Comparison of ENCODE assay signal across 7 cellular contexts in genomic region chr7:41732279-41733062, GRCh38. TPM values are rescaled to one million over a fixed set of nuclear protein-coding genes. Genes with fewer than 3 reads are reported as not detected.
DNase-seq lines count a peak whose midpoint lies in the region; ATAC-seq and TF ChIP-seq lines count a peak whose summit lies in the region.

No MANE protein-coding gene starts in this region.

- H3K9me3 ChIP-seq in liver (ENCODE audit: control insufficient read depth in 4 of 4, low read length in 3 of 4) = no peaks in the 10 kb centered on the region

- ATAC-seq in GM18505 (IDR thresholded peaks at IDR 0.05; ENCODE audit: unreplicated experiment) (peak; percentile 11), HG02759 (IDR thresholded peaks at IDR 0.05; ENCODE audit: unreplicated experiment) (peak; percentile 25), SK-N-SH treated with all-trans-retinoic acid at 6 μM for 48 hours (peak; percentile 42), HG02588 (IDR thresholded peaks at IDR 0.05; ENCODE audit: unreplicated experiment) (no peak)

- intact Hi-C loops in activated CD4-positive, alpha-beta memory T cell treated with anti-CD3 and anti-CD28 coated beads for 36 hours (cut with micrococcal nuclease) = no loop called here

- peak; percentile 48 for TF ChIP-seq CTCF in liver (IDR thresholded peaks at IDR 0.05; ENCODE audit: low read depth, low read length, missing input control)

- no peak overlapping the region for H3K4me3 ChIP-seq in liver (ENCODE audit: low read depth in 1 of 3, low read length in 3 of 3)

- TF ChIP-seq RAD21 in liver (IDR thresholded peaks at IDR 0.05) = peak; percentile 80 to 81

- CTCF ChIA-PET in activated CD4-positive, alpha-beta memory T cell treated with anti-CD3 and anti-CD28 coated beads for 36 hours (lab: Charles Lee) = interaction anchor here (0.6 kb wide), 1 partner anchor 894 kb away, joined by 3 read pairs; no protein-coding TSS in a partner anchor

- no peak for TF ChIP-seq POLR2A in GM18505 (IDR thresholded peaks at IDR 0.05; ENCODE audit: borderline replicate concordance, extremely low read depth, insufficient read depth, insufficient read length)

- H3K36me3 Mint-ChIP-seq in activated CD4-positive, alpha-beta memory T cell treated with anti-CD3 and anti-CD28 coated beads for 36 hours = no peaks in the 10 kb centered on the region

- no peak overlapping the region for H3K9ac ChIP-seq in liver (ENCODE audit: low read depth in 1 of 2, low read length in 2 of 2)

- no peaks in the 10 kb centered on the region for H3K27me3 ChIP-seq in liver (ENCODE audit: control insufficient read depth in 4 of 4, insufficient read depth in 4 of 4, low read length in 3 of 4)

- no peak overlapping the region for H3K27ac Mint-ChIP-seq in activated CD4-positive, alpha-beta memory T cell treated with anti-CD3 and anti-CD28 coated beads for 36 hours

- no peak overlapping the region for H3K27ac ChIP-seq in liver (ENCODE audit: low read depth in 1 of 2, low read length in 2 of 2)

- POLR2A ChIA-PET in activated CD4-positive, alpha-beta memory T cell treated with anti-CD3 and anti-CD28 coated beads for 36 hours (lab: Charles Lee) = no interaction called here

- H3K36me3 ChIP-seq in liver (ENCODE audit: control insufficient read depth in 4 of 4, insufficient read depth in 3 of 4, low read depth in 1 of 4, low read length in 3 of 4) = no peaks in the 10 kb centered on the region

- no peak overlapping the region for H3K4me3 Mint-ChIP-seq in activated CD4-positive, alpha-beta memory T cell treated with anti-CD3 and anti-CD28 coated beads for 36 hours

- H3K9me3 Mint-ChIP-seq in activated CD4-positive, alpha-beta memory T cell treated with anti-CD3 and anti-CD28 coated beads for 36 hours = no peaks in the 10 kb centered on the region

- peaks cover 15% of the 10 kb centered on the region for H3K27me3 Mint-ChIP-seq in activated CD4-positive, alpha-beta memory T cell treated with anti-CD3 and anti-CD28 coated beads for 36 hours

- peaks cover 0 to 4% (median 0%) of the 10 kb centered on the region in 4 donors for H3K4me1 ChIP-seq in liver (ENCODE audit: control insufficient read depth in 4 of 4, insufficient read depth in 4 of 4, low read length in 3 of 4)

- WGBS in liver = 59% methylated on average over 12 of the region's 12 CpGs

- DNase-seq in stimulated activated CD4-positive, alpha-beta T cell treated with anti-CD3 and anti-CD28 coated beads, Interleukin-4, amount 100 ng/mL, for 1 hour = no peak
- DNase-seq in activated CD4-positive, alpha-beta memory T cell treated with anti-CD3 and anti-CD28 coated beads for 36 hours = no peak

- peaks cover 9% of the 10 kb centered on the region for H3K4me1 Mint-ChIP-seq in activated CD4-positive, alpha-beta memory T cell treated with anti-CD3 and anti-CD28 coated beads for 36 hours (ENCODE audit: low read depth)

TF ChIP-seq in SK-N-SH treated with all-trans-retinoic acid at 6 μM for 48 hours, 23 proteins besides CTCF, POLR2A, EP300 and RAD21 (continues in another document):
- TF ChIP-seq ZNF70 (CRISPR knock-in tag; IDR thresholded peaks at IDR 0.05) (no peak), ARNTL (CRISPR knock-in tag; IDR thresholded peaks at IDR 0.05; ENCODE audit: borderline replicate concordance, low read depth) (no peak), BACH2 (CRISPR knock-in tag; IDR thresholded peaks at IDR 0.05; ENCODE audit: borderline replicate concordance) (no peak), PPARA (CRISPR knock-in tag; IDR thresholded peaks at IDR 0.05; ENCODE audit: borderline replicate concordance) (no peak), TCF4 (CRISPR knock-in tag; IDR thresholded peaks at IDR 0.05; ENCODE audit: borderline replicate concordance) (no peak), GLIS3 (CRISPR knock-in tag; IDR thresholded peaks at IDR 0.05) (no peak), TSHZ2 (CRISPR knock-in tag; IDR thresholded peaks at IDR 0.05) (no peak), ZFP3 (CRISPR knock-in tag; IDR thresholded peaks at IDR 0.05) (no peak), ZC3H10 (CRISPR knock-in tag; IDR thresholded peaks at IDR 0.05) (no peak), TOX (CRISPR knock-in tag; IDR thresholded peaks at IDR 0.05; ENCODE audit: borderline replicate concordance) (no peak), ESRRG (CRISPR knock-in tag; IDR thresholded peaks at IDR 0.05) (no peak), ISL1 (CRISPR knock-in tag; IDR thresholded peaks at IDR 0.05) (no peak)

TF ChIP-seq in liver, 16 proteins besides CTCF, POLR2A, EP300 and RAD21:
- no peak for TF ChIP-seq RXRA (IDR thresholded peaks at IDR 0.05)
- peak in 1 of 2 donors; percentile 13 for TF ChIP-seq HNF4A (conservative IDR thresholded peaks at IDR 0.05)
- no peak for TF ChIP-seq HNF4G (IDR thresholded peaks at IDR 0.05)
- no peak for TF ChIP-seq MAX (IDR thresholded peaks at IDR 0.05)

RNA-seq across cellular contexts. Expression of gene INHBA, which starts 29.6 kb away (rescaled TPM):
- total RNA-seq in liver = 1 to 10 TPM in 1 of 2 donors, under 1 TPM in 1; 0.23 to 8.9 TPM
- polyA plus RNA-seq in liver = 1 to 10 TPM; 1.4 to 4.6 TPM
- total RNA-seq in activated CD4-positive, alpha-beta memory T cell treated with anti-CD3 and anti-CD28 coated beads for 36 hours = not detected
